Comparison of ENCODE assay signal across 8 cellular contexts in the genomic region with DNA sequence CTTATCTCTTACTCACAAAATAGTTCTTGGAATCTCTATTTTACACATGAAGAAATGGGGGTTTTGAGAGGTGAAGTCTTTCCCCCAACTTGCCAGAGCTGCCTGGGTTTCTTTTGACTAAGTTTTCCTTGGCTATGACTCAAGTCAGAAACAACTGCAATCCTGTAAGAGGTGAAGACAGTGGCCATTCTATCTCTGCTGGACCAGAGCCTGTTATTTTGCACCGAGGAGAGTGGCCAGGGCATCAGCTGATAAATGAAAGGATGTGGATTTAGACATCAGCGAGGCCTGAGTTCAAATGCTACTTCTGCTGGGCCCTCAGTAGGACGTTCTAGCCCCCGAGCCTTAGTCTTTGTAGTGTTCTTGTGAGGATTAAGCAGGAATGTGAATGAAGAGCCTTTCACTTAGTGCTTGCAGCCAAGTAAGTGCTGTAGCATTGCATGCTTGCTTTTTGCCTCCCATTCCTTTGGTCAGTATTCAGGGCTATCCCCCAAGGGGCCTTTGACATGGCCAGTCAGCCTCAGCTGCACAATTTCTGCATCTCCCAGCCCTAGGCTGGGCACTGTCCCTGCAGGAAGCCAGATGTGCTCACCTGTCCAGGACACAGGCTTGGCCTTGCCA. TPM values are rescaled to one million over a fixed set of nuclear protein-coding genes. Genes with fewer than 3 reads are reported as not detected.
DNase-seq lines count a peak whose midpoint lies in the region; ATAC-seq and TF ChIP-seq lines count a peak whose summit lies in the region.

No MANE protein-coding gene starts in this region.

- no peak overlapping the region for H3K27ac Mint-ChIP-seq in Caco-2 (ENCODE audit: unreplicated experiment)

- ATAC-seq in RWPE2 (ENCODE audit: low read depth), result peak; percentile 10
- no peak for ATAC-seq in HG02571 (IDR thresholded peaks at IDR 0.05; ENCODE audit: unreplicated experiment)

- BruUV-seq in Caco-2 (replicated peaks; lab: Mats Ljungman, UMichigan), result no TSS peak

- H3K4me1 ChIP-seq in RWPE2 (ENCODE audit: insufficient read depth, poor library complexity, severe bottlenecking), result peaks cover 33% of the 10 kb centered on the region
- peaks cover 23 to 87% (median 44%) of the 10 kb centered on the region in 3 donors for H3K4me1 ChIP-seq in esophagus squamous epithelium
- peaks cover 40% of the 10 kb centered on the region for H3K4me1 ChIP-seq in prostate gland (replicated peaks)
- H3K4me1 ChIP-seq in Caco-2, result peaks cover 32% of the 10 kb centered on the region

- peaks cover 20% of the 10 kb centered on the region for H3K4me1 Mint-ChIP-seq in Caco-2 (ENCODE audit: low read depth, unreplicated experiment)

- DNase-seq in EL (peak; percentile 38), RWPE2 (ENCODE audit: low spot score) (no peak), esophagus squamous epithelium (lab: John Stamatoyannopoulos, UW) (no peak), prostate gland (ENCODE audit: low spot score) (no peak), Caco-2 (no peak), MG63 (no peak)
- no peak for DNase-seq in effector CD4-positive, alpha-beta T cell

- H3K9me3 ChIP-seq in RWPE2 (ENCODE audit: severe bottlenecking) (no peaks in the 10 kb centered on the region), esophagus squamous epithelium (no peaks in the 10 kb centered on the region), prostate gland (no peaks in the 10 kb centered on the region), Caco-2 (no peaks in the 10 kb centered on the region), MG63 (no peaks in the 10 kb centered on the region)

- peak overlapping the region; percentile 84 for H3K27ac ChIP-seq in RWPE2 (ENCODE audit: poor library complexity, severe bottlenecking)
- H3K27ac ChIP-seq in esophagus squamous epithelium, result peak overlapping the region in 3 of 4 donors; percentile 42 to 85 (median 73)
- H3K27ac ChIP-seq in prostate gland, result peak overlapping the region; percentile 42 to 52

- peaks cover 7% of the 10 kb centered on the region for H3K36me3 Mint-ChIP-seq in Caco-2 (ENCODE audit: insufficient read depth, unreplicated experiment)

- 31 to 48% methylated on average over 4 of the region's 4 CpGs for WGBS in esophagus squamous epithelium, 2 donors
- 37% methylated on average over 4 of the region's 4 CpGs for WGBS in prostate gland

- CTCF ChIA-PET in Caco-2 (lab: Charles Lee), result no interaction called here

- intact Hi-C loops in esophagus squamous epithelium (cut with DNase I) (no loop called here), prostate gland (cut with DNase I) (no loop called here), Caco-2 (cut with micrococcal nuclease; ENCODE audit: unreplicated experiment) (no loop called here)

- H3K27me3 Mint-ChIP-seq in Caco-2 (ENCODE audit: insufficient read depth, unreplicated experiment), result no peaks in the 10 kb centered on the region

- H3K36me3 ChIP-seq in RWPE2 (ENCODE audit: low read depth) (no peaks in the 10 kb centered on the region), esophagus squamous epithelium (peaks cover 0 to 8% (median 0%) of the 10 kb centered on the region in 3 donors), prostate gland (no peaks in the 10 kb centered on the region), Caco-2 (ENCODE audit: control insufficient read depth, insufficient read depth, low read length) (no peaks in the 10 kb centered on the region), MG63 (no peaks in the 10 kb centered on the region)

- no peaks in the 10 kb centered on the region for H3K27me3 ChIP-seq in RWPE2 (ENCODE audit: insufficient read depth, poor library complexity, severe bottlenecking)
- no peaks in the 10 kb centered on the region for H3K27me3 ChIP-seq in esophagus squamous epithelium
- no peaks in the 10 kb centered on the region for H3K27me3 ChIP-seq in prostate gland (replicated peaks; ENCODE audit: insufficient read depth)
- no peaks in the 10 kb centered on the region for H3K27me3 ChIP-seq in Caco-2 (replicated peaks; ENCODE audit: control insufficient read depth, insufficient read depth, low read length)
- H3K27me3 ChIP-seq in MG63, result no peaks in the 10 kb centered on the region

- H3K4me3 ChIP-seq in RWPE2 (ENCODE audit: severe bottlenecking) (no peak overlapping the region), esophagus squamous epithelium (no peak overlapping the region), prostate gland (no peak overlapping the region), Caco-2 (ENCODE audit: low read depth, low read length) (no peak overlapping the region), MG63 (no peak overlapping the region)

- POLR2A ChIA-PET in Caco-2 (lab: Charles Lee), result no interaction called here

- no peak overlapping the region for H3K4me3 Mint-ChIP-seq in Caco-2 (ENCODE audit: unreplicated experiment)

- no peak for TF ChIP-seq CTCF in RWPE2 (IDR thresholded peaks at IDR 0.05; ENCODE audit: poor library complexity, severe bottlenecking)
- TF ChIP-seq CTCF in esophagus squamous epithelium (IDR thresholded peaks at IDR 0.05), result no peak
- no peak for TF ChIP-seq CTCF in prostate gland (IDR thresholded peaks at IDR 0.05)
- TF ChIP-seq CTCF in Caco-2 (IDR thresholded peaks at IDR 0.05; ENCODE audit: insufficient read depth in 1 of 2, low read depth in 1 of 2, low read length in 1 of 2, severe bottlenecking in 1 of 2, unreplicated experiment in 1 of 2), result no peak

- TF ChIP-seq POLR2A in esophagus squamous epithelium (IDR thresholded peaks at IDR 0.05), result no peak
- TF ChIP-seq POLR2A in prostate gland (IDR thresholded peaks at IDR 0.05), result no peak

- H3K9me3 Mint-ChIP-seq in Caco-2 (ENCODE audit: unreplicated experiment), result no peaks in the 10 kb centered on the region

RNA-seq across cellular contexts. Expression of gene SOX13, which starts 30.3 kb away (rescaled TPM):
- total RNA-seq in esophagus squamous epithelium, result 10 to 100 TPM in 3 of 4 donors, 1 to 10 TPM in 1; 9.0 to 21.2 (median 14.5) TPM
- 10 to 100 TPM; 91.9 to 95.9 TPM for total RNA-seq in prostate gland
- 31.5 and 34.5 TPM in 2 replicates for total RNA-seq in Caco-2 (2022)
- 0.86 and 2.1 TPM in 2 replicates for total RNA-seq in MG63 (2014; rRNA removed; shearing (Covaris generic); ENCODE audit: low replicate concordance)

RNA-seq across cellular contexts. Expression of gene ETNK2, which starts 48.6 kb away (rescaled TPM):
- total RNA-seq in esophagus squamous epithelium (10 to 100 TPM in 2 of 4 donors, 1 to 10 TPM in 2; 6.7 to 54.4 (median 25.0) TPM), prostate gland (10 to 100 TPM; 25.3 to 84.5 TPM), Caco-2 (2022) (16.2 and 21.9 TPM in 2 replicates)
- 11.1 and 11.2 TPM in 2 replicates for total RNA-seq in MG63 (2014; rRNA removed; shearing (Covaris generic); ENCODE audit: low replicate concordance)
